ENCODE assay signal across 1 cellular context in the genomic region with DNA sequence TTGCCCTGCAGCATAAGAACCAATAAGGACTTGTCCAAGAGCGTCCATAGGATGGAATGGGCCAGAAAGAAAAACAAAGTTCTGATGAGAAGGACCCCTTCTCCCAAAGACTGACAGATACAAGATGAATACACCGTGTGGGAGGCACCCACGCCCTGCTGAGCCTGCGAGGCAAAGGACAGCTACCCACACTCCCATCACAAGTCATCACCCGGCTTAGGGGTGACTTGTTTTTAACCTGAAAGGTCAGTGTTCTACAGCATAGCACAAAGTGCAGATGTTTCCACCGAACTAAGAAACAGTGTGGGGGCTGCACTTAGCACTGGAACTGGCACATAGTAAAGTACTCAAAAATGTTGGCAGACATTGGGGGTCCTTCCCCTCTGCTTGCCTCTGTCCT.
TF ChIP-seq lines count a peak whose summit lies in the region.

No MANE protein-coding gene starts in this region.

TF ChIP-seq in IMR-90, 13 proteins besides CTCF, POLR2A, EP300 and RAD21:
- TF ChIP-seq MAFK (IDR thresholded peaks at IDR 0.05; ENCODE audit: low read depth, low read length) = no peak
- TF ChIP-seq MXI1 (IDR thresholded peaks at IDR 0.05; ENCODE audit: borderline replicate concordance, low read depth, low read length) = no peak
- TF ChIP-seq, protein P1, sequence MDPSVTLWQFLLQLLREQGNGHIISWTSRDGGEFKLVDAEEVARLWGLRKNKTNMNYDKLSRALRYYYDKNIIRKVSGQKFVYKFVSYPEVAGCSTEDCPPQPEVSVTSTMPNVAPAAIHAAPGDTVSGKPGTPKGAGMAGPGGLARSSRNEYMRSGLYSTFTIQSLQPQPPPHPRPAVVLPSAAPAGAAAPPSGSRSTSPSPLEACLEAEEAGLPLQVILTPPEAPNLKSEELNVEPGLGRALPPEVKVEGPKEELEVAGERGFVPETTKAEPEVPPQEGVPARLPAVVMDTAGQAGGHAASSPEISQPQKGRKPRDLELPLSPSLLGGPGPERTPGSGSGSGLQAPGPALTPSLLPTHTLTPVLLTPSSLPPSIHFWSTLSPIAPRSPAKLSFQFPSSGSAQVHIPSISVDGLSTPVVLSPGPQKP (IDR thresholded peaks at IDR 0.05; ENCODE audit: borderline replicate concordance, low read depth, low read length) = no peak
- TF ChIP-seq BHLHE40 (IDR thresholded peaks at IDR 0.05; ENCODE audit: low read depth, low read length) = no peak
- no peak for TF ChIP-seq FOS (IDR thresholded peaks at IDR 0.05; ENCODE audit: low read depth, low read length)
- TF ChIP-seq CHD1 (IDR thresholded peaks at IDR 0.05; ENCODE audit: low read depth, low read length) = no peak
- TF ChIP-seq, protein P2, sequence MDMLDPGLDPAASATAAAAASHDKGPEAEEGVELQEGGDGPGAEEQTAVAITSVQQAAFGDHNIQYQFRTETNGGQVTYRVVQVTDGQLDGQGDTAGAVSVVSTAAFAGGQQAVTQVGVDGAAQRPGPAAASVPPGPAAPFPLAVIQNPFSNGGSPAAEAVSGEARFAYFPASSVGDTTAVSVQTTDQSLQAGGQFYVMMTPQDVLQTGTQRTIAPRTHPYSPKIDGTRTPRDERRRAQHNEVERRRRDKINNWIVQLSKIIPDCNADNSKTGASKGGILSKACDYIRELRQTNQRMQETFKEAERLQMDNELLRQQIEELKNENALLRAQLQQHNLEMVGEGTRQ (IDR thresholded peaks at IDR 0.05; ENCODE audit: low read depth, low read length) = no peak
- no peak for TF ChIP-seq SMC3 (IDR thresholded peaks at IDR 0.05; ENCODE audit: low read depth, low read length)
- TF ChIP-seq CEBPB (IDR thresholded peaks at IDR 0.05; ENCODE audit: low read depth, low read length) = no peak
- no peak for TF ChIP-seq RCOR1 (IDR thresholded peaks at IDR 0.05; ENCODE audit: insufficient replicate concordance, low read length)
- TF ChIP-seq NFE2L2 (IDR thresholded peaks at IDR 0.05; ENCODE audit: low read depth, low read length) = no peak
- TF ChIP-seq RFX5 (IDR thresholded peaks at IDR 0.05; ENCODE audit: low read depth, low read length) = no peak
- TF ChIP-seq MAZ (IDR thresholded peaks at IDR 0.05; ENCODE audit: borderline replicate concordance, low read depth, low read length) = no peak
